1 cellular context compared by ENCODE assay signal in genomic region chr19:45994456-45994988, GRCh38.
A peak's percentile ranks its signal among the peaks of the same experiment; 100 is the strongest.
TF ChIP-seq lines count a peak whose summit lies in the region.

No MANE protein-coding gene starts in this region.

TF ChIP-seq in HEK293, 187 proteins besides CTCF, POLR2A, EP300 and RAD21 (continued from another document and continues in another):
- TF ChIP-seq, protein P1, sequence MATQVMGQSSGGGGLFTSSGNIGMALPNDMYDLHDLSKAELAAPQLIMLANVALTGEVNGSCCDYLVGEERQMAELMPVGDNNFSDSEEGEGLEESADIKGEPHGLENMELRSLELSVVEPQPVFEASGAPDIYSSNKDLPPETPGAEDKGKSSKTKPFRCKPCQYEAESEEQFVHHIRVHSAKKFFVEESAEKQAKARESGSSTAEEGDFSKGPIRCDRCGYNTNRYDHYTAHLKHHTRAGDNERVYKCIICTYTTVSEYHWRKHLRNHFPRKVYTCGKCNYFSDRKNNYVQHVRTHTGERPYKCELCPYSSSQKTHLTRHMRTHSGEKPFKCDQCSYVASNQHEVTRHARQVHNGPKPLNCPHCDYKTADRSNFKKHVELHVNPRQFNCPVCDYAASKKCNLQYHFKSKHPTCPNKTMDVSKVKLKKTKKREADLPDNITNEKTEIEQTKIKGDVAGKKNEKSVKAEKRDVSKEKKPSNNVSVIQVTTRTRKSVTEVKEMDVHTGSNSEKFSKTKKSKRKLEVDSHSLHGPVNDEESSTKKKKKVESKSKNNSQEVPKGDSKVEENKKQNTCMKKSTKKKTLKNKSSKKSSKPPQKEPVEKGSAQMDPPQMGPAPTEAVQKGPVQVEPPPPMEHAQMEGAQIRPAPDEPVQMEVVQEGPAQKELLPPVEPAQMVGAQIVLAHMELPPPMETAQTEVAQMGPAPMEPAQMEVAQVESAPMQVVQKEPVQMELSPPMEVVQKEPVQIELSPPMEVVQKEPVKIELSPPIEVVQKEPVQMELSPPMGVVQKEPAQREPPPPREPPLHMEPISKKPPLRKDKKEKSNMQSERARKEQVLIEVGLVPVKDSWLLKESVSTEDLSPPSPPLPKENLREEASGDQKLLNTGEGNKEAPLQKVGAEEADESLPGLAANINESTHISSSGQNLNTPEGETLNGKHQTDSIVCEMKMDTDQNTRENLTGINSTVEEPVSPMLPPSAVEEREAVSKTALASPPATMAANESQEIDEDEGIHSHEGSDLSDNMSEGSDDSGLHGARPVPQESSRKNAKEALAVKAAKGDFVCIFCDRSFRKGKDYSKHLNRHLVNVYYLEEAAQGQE (tag by site-specific recombination; IDR thresholded peaks at IDR 0.05): no peak
- TF ChIP-seq ZNF10 (tag by site-specific recombination; IDR thresholded peaks at IDR 0.05) (no peak), ZNF518A (tag by site-specific recombination; conservative IDR thresholded peaks at IDR 0.05; ENCODE audit: low read depth) (no peak), ZNF501 (tag by site-specific recombination; IDR thresholded peaks at IDR 0.05) (no peak), ZNF510 (tag by site-specific recombination; IDR thresholded peaks at IDR 0.05; ENCODE audit: insufficient replicate concordance) (no peak), SP7 (tag by site-specific recombination; IDR thresholded peaks at IDR 0.05) (0 out of 2 replicates have a peak, but pooled peaks have one; percentile 22), TRIM28 (IDR thresholded peaks at IDR 0.05; ENCODE audit: borderline replicate concordance, low read length) (no peak), ZNF223 (tag by site-specific recombination; IDR thresholded peaks at IDR 0.05) (no peak), ZBTB7A (tag by site-specific recombination; IDR thresholded peaks at IDR 0.05; ENCODE audit: low read depth) (no peak), ZNF280C (tag by site-specific recombination; IDR thresholded peaks at IDR 0.05) (no peak), ZNF221 (tag by site-specific recombination; IDR thresholded peaks at IDR 0.05; ENCODE audit: borderline replicate concordance) (no peak), PRDM4 (tag by site-specific recombination; IDR thresholded peaks at IDR 0.05) (no peak), ZNF324 (tag by site-specific recombination; IDR thresholded peaks at IDR 0.05) (no peak), ZNF146 (tag by site-specific recombination; IDR thresholded peaks at IDR 0.05) (no peak), ZNF843 (tag by site-specific recombination; IDR thresholded peaks at IDR 0.05) (no peak), TCF7L2 (IDR thresholded peaks at IDR 0.05; ENCODE audit: borderline replicate concordance, low read depth, low read length) (no peak), ZNF274 (IDR thresholded peaks at IDR 0.05; ENCODE audit: low read length) (no peak), ZNF274 (tag by site-specific recombination; IDR thresholded peaks at IDR 0.05; ENCODE audit: borderline replicate concordance) (no peak), ZFP69B (tag by site-specific recombination; IDR thresholded peaks at IDR 0.05) (0 out of 2 replicates have a peak, but pooled peaks have one; percentile 28), KLF9 (tag by site-specific recombination; IDR thresholded peaks at IDR 0.05; ENCODE audit: low read depth) (no peak), ZNF600 (tag by site-specific recombination; IDR thresholded peaks at IDR 0.05) (no peak), ZNF202 (tag by site-specific recombination; IDR thresholded peaks at IDR 0.05; ENCODE audit: borderline replicate concordance) (no peak), MZF1 (tag by site-specific recombination; IDR thresholded peaks at IDR 0.05; ENCODE audit: borderline replicate concordance) (no peak), ZNF423 (tag by site-specific recombination; IDR thresholded peaks at IDR 0.05) (no peak), ZNF621 (tag by site-specific recombination; IDR thresholded peaks at IDR 0.05) (no peak), MYNN (tag by site-specific recombination; IDR thresholded peaks at IDR 0.05; ENCODE audit: borderline replicate concordance) (no peak), ZNF18 (tag by site-specific recombination; IDR thresholded peaks at IDR 0.05) (no peak), ZNF596 (tag by site-specific recombination; IDR thresholded peaks at IDR 0.05) (no peak), ZEB2 (tag by site-specific recombination; IDR thresholded peaks at IDR 0.05) (0 out of 2 replicates have a peak, but pooled peaks have one; percentile 28), ZNF335 (tag by site-specific recombination; conservative IDR thresholded peaks at IDR 0.05) (peak; percentile 45), ZFP37 (tag by site-specific recombination; IDR thresholded peaks at IDR 0.05) (0 out of 2 replicates have a peak, but pooled peaks have one; percentile 16), ZIC2 (tag by site-specific recombination; IDR thresholded peaks at IDR 0.05) (no peak), ZNF610 (tag by site-specific recombination; IDR thresholded peaks at IDR 0.05; ENCODE audit: borderline replicate concordance) (no peak), ZBTB48 (tag by site-specific recombination; IDR thresholded peaks at IDR 0.05) (no peak)
- TF ChIP-seq, protein P2, sequence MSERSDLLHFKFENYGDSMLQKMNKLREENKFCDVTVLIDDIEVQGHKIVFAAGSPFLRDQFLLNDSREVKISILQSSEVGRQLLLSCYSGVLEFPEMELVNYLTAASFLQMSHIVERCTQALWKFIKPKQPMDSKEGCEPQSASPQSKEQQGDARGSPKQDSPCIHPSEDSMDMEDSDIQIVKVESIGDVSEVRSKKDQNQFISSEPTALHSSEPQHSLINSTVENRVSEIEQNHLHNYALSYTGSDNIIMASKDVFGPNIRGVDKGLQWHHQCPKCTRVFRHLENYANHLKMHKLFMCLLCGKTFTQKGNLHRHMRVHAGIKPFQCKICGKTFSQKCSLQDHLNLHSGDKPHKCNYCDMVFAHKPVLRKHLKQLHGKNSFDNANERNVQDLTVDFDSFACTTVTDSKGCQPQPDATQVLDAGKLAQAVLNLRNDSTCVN (tag by site-specific recombination; optimal IDR thresholded peaks at IDR 0.05): no peak
- TF ChIP-seq, protein P3, sequence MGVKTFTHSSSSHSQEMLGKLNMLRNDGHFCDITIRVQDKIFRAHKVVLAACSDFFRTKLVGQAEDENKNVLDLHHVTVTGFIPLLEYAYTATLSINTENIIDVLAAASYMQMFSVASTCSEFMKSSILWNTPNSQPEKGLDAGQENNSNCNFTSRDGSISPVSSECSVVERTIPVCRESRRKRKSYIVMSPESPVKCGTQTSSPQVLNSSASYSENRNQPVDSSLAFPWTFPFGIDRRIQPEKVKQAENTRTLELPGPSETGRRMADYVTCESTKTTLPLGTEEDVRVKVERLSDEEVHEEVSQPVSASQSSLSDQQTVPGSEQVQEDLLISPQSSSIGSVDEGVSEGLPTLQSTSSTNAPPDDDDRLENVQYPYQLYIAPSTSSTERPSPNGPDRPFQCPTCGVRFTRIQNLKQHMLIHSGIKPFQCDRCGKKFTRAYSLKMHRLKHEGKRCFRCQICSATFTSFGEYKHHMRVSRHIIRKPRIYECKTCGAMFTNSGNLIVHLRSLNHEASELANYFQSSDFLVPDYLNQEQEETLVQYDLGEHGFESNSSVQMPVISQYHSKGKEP (tag by site-specific recombination; IDR thresholded peaks at IDR 0.05): peak; percentile 49; the same call in 1 of the 2 replicates
- TF ChIP-seq, protein P4, sequence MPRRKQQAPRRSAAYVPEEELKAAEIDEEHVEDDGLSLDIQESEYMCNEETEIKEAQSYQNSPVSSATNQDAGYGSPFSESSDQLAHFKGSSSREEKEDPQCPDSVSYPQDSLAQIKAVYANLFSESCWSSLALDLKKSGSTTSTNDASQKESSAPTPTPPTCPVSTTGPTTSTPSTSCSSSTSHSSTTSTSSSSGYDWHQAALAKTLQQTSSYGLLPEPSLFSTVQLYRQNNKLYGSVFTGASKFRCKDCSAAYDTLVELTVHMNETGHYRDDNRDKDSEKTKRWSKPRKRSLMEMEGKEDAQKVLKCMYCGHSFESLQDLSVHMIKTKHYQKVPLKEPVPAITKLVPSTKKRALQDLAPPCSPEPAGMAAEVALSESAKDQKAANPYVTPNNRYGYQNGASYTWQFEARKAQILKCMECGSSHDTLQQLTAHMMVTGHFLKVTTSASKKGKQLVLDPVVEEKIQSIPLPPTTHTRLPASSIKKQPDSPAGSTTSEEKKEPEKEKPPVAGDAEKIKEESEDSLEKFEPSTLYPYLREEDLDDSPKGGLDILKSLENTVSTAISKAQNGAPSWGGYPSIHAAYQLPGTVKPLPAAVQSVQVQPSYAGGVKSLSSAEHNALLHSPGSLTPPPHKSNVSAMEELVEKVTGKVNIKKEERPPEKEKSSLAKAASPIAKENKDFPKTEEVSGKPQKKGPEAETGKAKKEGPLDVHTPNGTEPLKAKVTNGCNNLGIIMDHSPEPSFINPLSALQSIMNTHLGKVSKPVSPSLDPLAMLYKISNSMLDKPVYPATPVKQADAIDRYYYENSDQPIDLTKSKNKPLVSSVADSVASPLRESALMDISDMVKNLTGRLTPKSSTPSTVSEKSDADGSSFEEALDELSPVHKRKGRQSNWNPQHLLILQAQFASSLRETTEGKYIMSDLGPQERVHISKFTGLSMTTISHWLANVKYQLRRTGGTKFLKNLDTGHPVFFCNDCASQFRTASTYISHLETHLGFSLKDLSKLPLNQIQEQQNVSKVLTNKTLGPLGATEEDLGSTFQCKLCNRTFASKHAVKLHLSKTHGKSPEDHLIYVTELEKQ (tag by site-specific recombination; IDR thresholded peaks at IDR 0.05; ENCODE audit: borderline replicate concordance): no peak
